Comparison of ENCODE assay signal across 13 cellular contexts in the genomic region with DNA sequence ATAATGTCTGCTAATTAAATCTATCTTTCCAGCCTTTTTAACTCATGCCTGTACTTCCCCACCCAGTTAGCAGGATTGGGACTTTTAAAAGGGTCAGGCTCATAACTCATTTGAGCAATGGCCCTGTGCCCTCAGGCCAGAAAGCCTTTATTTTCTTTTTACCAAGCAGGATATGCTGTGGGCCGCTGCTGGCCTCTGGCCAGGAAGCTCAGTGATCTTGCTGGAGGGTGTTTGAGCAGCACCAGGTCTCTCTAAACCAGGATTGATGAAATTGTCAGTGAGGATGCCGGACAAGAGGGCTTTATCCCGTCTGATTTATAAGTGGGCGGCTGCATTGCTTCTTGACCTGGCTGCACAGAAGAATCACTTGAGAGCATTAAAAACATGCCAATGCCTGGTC.
A peak's percentile ranks its signal among the peaks of the same experiment; 100 is the strongest.
DNase-seq lines count a peak whose midpoint lies in the region; ATAC-seq and TF ChIP-seq lines count a peak whose summit lies in the region.
"Had no signal": no experiment of that assay in that cellular context is flagged by ENCODE, and none has a peak within 500 bp of the region (broad histone marks: within the 10 kb centered on the region; RNA-seq: fewer than 3 reads in every experiment).

No MANE protein-coding gene starts in this region.

- H3K4me1 ChIP-seq in ascending aorta, result peaks cover 22 to 47% of the 10 kb centered on the region in 2 donors
- peaks cover 35% of the 10 kb centered on the region for H3K4me1 ChIP-seq in muscle layer of colon (ENCODE audit: insufficient read depth, low read length)
- H3K4me1 ChIP-seq in right lobe of liver, result peaks cover 0 to 26% (median 2%) of the 10 kb centered on the region in 4 donors

- WGBS in right lobe of liver (ENCODE audit: insufficient coverage, low coverage, low lambda C conversion rate, missing lambda C conversion rate), result 52% methylated on average over 3 of the region's 4 CpGs

- intact Hi-C loops in Calu3 (cut with micrococcal nuclease; ENCODE audit: unreplicated experiment), result no loop called here
- intact Hi-C loops in ascending aorta (cut with DNase I), result no loop called here
- intact Hi-C loops in right lobe of liver (cut with DNase I), result loop anchor here in 1 of 2 donors (10.0 kb wide), 1 partner anchor 236 kb away; no protein-coding TSS in a partner anchor

- H3K9me3 Mint-ChIP-seq in Calu3 (ENCODE audit: low read depth, unreplicated experiment), result no peaks in the 10 kb centered on the region
- H3K9me3 Mint-ChIP-seq: activated T-cell treated with anti-CD3 and anti-CD28 coated beads, Interleukin-2, amount 50 U/mL, for 24 hours; CD8-positive, alpha-beta memory T cell had no signal

- TF ChIP-seq CTCF in Calu3 (IDR thresholded peaks at IDR 0.05; ENCODE audit: unreplicated experiment), result no peak
- no peak for TF ChIP-seq CTCF in ascending aorta (IDR thresholded peaks at IDR 0.05)
- TF ChIP-seq CTCF in right lobe of liver (IDR thresholded peaks at IDR 0.05), result no peak

- no peak overlapping the region for H3K9ac ChIP-seq in muscle layer of colon (ENCODE audit: low read length)

- no peak for TF ChIP-seq POLR2A in right lobe of liver (IDR thresholded peaks at IDR 0.05)

- no TSS peak for BruUV-seq in Calu3 (replicated peaks; lab: Mats Ljungman, UMichigan)

- H3K36me3 Mint-ChIP-seq in Calu3 (ENCODE audit: insufficient read depth, unreplicated experiment), result peaks cover 21% of the 10 kb centered on the region
- H3K36me3 Mint-ChIP-seq: CD8-positive, alpha-beta memory T cell had no signal

- ATAC-seq in right lobe of liver, result no peak

- H3K27me3 Mint-ChIP-seq in Calu3 (ENCODE audit: unreplicated experiment), result no peaks in the 10 kb centered on the region
- H3K27me3 Mint-ChIP-seq: activated T-cell treated with anti-CD3 and anti-CD28 coated beads, Interleukin-2, amount 50 U/mL, for 24 hours had no signal

- CTCF ChIA-PET in Calu3 (lab: Charles Lee), result no interaction called here

- no peak overlapping the region for H3K4me3 Mint-ChIP-seq in Calu3 (ENCODE audit: low read depth, unreplicated experiment)
- H3K4me3 Mint-ChIP-seq: activated T-cell treated with anti-CD3 and anti-CD28 coated beads, Interleukin-2, amount 50 U/mL, for 24 hours; CD8-positive, alpha-beta memory T cell had no signal

- H3K36me3 ChIP-seq in ascending aorta, result peaks cover 5 to 8% of the 10 kb centered on the region in 2 donors
- no peaks in the 10 kb centered on the region for H3K36me3 ChIP-seq in muscle layer of colon (ENCODE audit: insufficient read depth, low read length)
- H3K36me3 ChIP-seq in right lobe of liver, result no peaks in the 10 kb centered on the region
- H3K36me3 ChIP-seq: cardiac muscle cell had no signal

- H3K27ac ChIP-seq in ascending aorta (peak overlapping the region; percentile 89), muscle layer of colon (ENCODE audit: low read depth, low read length) (peak overlapping the region; percentile 44), right lobe of liver (no peak overlapping the region)
- H3K27ac ChIP-seq: cardiac muscle cell had no signal

- H3K4me3 ChIP-seq in ascending aorta (no peak overlapping the region), muscle layer of colon (ENCODE audit: low read depth in 1 of 2, low read length in 2 of 2) (no peak overlapping the region), right lobe of liver (no peak overlapping the region)
- H3K4me3 ChIP-seq: cardiac muscle cell, lung had no signal

- no peak for DNase-seq in Calu3
- peak; percentile 54 for DNase-seq in NCI-H1092 (lab: John Stamatoyannopoulos, UW)
- DNase-seq in ascending aorta (ENCODE audit: low spot score in 2 of 2), result no peak
- DNase-seq in right lobe of liver, result no peak
- no peak for DNase-seq in iPS-NIHi11 (ENCODE audit: low spot score)
- no peak for DNase-seq in SW480 (ENCODE audit: low spot score)
- no peak for DNase-seq in NOMO-1 treated with DMSO at 0.1 percent for 48 hours (lab: John Stamatoyannopoulos, UW; ENCODE audit: unreplicated experiment)
- DNase-seq: activated T-cell treated with anti-CD3 and anti-CD28 coated beads, Interleukin-2, amount 50 U/mL, for 24 hours; CD8-positive, alpha-beta memory T cell; NCI-H526 had no signal

- H3K27me3 ChIP-seq in ascending aorta, result no peaks in the 10 kb centered on the region
- H3K27me3 ChIP-seq in muscle layer of colon (ENCODE audit: control insufficient read depth in 1 of 2, insufficient read depth in 2 of 2, low read length in 2 of 2), result no peaks in the 10 kb centered on the region
- no peaks in the 10 kb centered on the region for H3K27me3 ChIP-seq in right lobe of liver
- H3K27me3 ChIP-seq: cardiac muscle cell had no signal

- H3K27ac Mint-ChIP-seq in Calu3 (ENCODE audit: unreplicated experiment), result peak overlapping the region; percentile 60
- H3K27ac Mint-ChIP-seq: activated T-cell treated with anti-CD3 and anti-CD28 coated beads, Interleukin-2, amount 50 U/mL, for 24 hours; CD8-positive, alpha-beta memory T cell had no signal

- H3K4me1 Mint-ChIP-seq in Calu3 (ENCODE audit: low read depth, unreplicated experiment), result peaks cover 53% of the 10 kb centered on the region

- H3K9me3 ChIP-seq in ascending aorta, result no peaks in the 10 kb centered on the region
- no peaks in the 10 kb centered on the region for H3K9me3 ChIP-seq in muscle layer of colon (ENCODE audit: low read length)
- no peaks in the 10 kb centered on the region for H3K9me3 ChIP-seq in right lobe of liver

Comparison
In these comparisons a context has a peak if more than half of its experiments do, and no peak if none do; other contexts are left out.
1. H3K27ac ChIP-seq: peak in ascending aorta (2 of 2) and muscle layer of colon (single experiment); none in right lobe of liver (0 of 3).